8 cellular contexts compared by ENCODE assay signal in the genomic region with DNA sequence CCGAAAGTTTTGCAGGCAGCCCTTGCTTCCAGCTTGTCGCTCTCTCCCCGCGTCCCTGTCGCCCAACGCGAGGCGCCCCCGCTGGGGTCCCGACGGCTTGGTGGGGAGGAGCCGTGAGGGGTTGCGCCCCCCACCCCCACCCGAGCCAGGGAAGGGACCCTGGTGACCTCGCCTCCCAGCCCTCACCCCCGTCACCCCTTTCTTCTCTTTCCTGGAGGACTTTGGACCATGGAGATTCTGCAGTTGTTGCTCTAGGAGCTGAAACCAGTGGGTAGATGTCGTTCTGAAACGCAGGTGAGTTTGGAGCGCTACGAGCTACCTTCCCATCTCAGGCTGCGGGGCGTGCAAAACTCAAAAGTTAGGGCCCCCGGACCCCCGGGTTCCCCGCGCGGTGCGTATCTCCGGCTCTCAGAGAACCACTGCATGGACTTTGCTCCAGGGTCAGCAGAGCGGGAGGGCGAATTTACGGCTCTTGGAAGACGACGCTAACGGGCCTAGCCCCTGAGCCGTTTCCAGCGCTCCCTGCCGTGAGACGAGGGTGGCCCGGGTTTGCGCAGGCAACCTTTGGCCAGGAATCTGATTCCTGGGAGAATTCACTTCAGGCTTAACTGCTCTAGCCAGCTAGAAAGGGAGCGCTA. TPM values are rescaled to one million over a fixed set of nuclear protein-coding genes. Genes with fewer than 3 reads are reported as not detected.
DNase-seq lines count a peak whose midpoint lies in the region; ATAC-seq, FAIRE-seq and TF ChIP-seq lines count a peak whose summit lies in the region.

No MANE protein-coding gene starts in this region.

- TF ChIP-seq CTCF in omental fat pad (IDR thresholded peaks at IDR 0.05) (no peak), D721Med (IDR thresholded peaks at IDR 0.05; ENCODE audit: insufficient read depth, missing control alignments) (no peak)

- peak; percentile 20 for ATAC-seq in omental fat pad (ENCODE audit: low FRiP score)
- no peak for ATAC-seq in GM19324 (IDR thresholded peaks at IDR 0.05; ENCODE audit: low FRiP score, unreplicated experiment)

- intact Hi-C loops in head of caudate nucleus (cut with DNase I) = no loop called here

- no peak for FAIRE-seq in D721Med (lab: Jason Lieb, UNC)

- DNase-seq in NCI-H146 (lab: John Stamatoyannopoulos, UW) = peak; percentile 56
- DNase-seq in NCI-H146 treated with DMSO at 0.1 percent for 48 hours (lab: John Stamatoyannopoulos, UW; ENCODE audit: unreplicated experiment) = no peak
- peak; percentile 60 for DNase-seq in NCI-H1092 treated with DMSO at 0.1 percent for 48 hours (lab: John Stamatoyannopoulos, UW)
- peak; percentile 1 for DNase-seq in activated T-helper 9 cell treated with anti-CD3 and anti-CD28 coated beads, Interleukin-2, amount 50 U/mL, for 16 hours (ENCODE audit: low read depth)
- DNase-seq in head of caudate nucleus = peak in 40 of 42 donors; percentile 5 to 67 (median 40)
- no peak for DNase-seq in omental fat pad (ENCODE audit: low spot score)
- DNase-seq in D721Med (ENCODE audit: insufficient read length, low spot score) = no peak

RNA-seq across cellular contexts. Expression of a gene that starts 0.7 kb away (rescaled TPM):
- total RNA-seq in omental fat pad = 10 to 100 TPM; 10.6 to 19.5 (median 12.2) TPM

Comparison
In these comparisons a context has a peak if more than half of its experiments do, and no peak if none do; other contexts are left out.
1. DNase-seq: peak in NCI-H146 (single experiment), NCI-H1092 treated with DMSO at 0.1 percent for 48 hours (single experiment), activated T-helper 9 cell treated with anti-CD3 and anti-CD28 coated beads, Interleukin-2, amount 50 U/mL, for 16 hours (single experiment) and head of caudate nucleus (40 of 42); none in NCI-H146 treated with DMSO at 0.1 percent for 48 hours (single experiment), omental fat pad (single experiment) and D721Med (single experiment).